21 cellular contexts compared by ENCODE assay signal in genomic region chrX:71166461-71166860, GRCh38. TPM values are rescaled to one million over a fixed set of nuclear protein-coding genes. Genes with fewer than 3 reads are reported as not detected.
DNase-seq lines count a peak whose midpoint lies in the region; ATAC-seq and TF ChIP-seq lines count a peak whose summit lies in the region.
"Had no signal": no experiment of that assay in that cellular context is flagged by ENCODE, and none has a peak within 500 bp of the region (broad histone marks: within the 10 kb centered on the region; RNA-seq: fewer than 3 reads in every experiment).

No MANE protein-coding gene starts in this region.

- TF ChIP-seq POLR2A in lower leg skin (IDR thresholded peaks at IDR 0.05), result no peak

- DNase-seq in globus pallidus (ENCODE audit: low spot score) (peak; percentile 71), pons (ENCODE audit: low spot score) (peak; percentile 69), lower leg skin (ENCODE audit: low spot score in 2 of 2) (no peak), NCI-H1417 (lab: John Stamatoyannopoulos, UW) (no peak)
- no peak for DNase-seq in activated naive CD4-positive, alpha-beta T cell treated with anti-CD3 and anti-CD28 coated beads, Interleukin-2, amount 50 U/mL, for 72 hours (ENCODE audit: low spot score in 2 of 2)
- DNase-seq: AML-193; CD4-positive, CD25-positive, alpha-beta regulatory T cell; CD8-positive, alpha-beta memory T cell; COR-L47; DMS 273 treated with DMSO at 0.1 percent for 48 hours; DMS53; DND-41; EL; GOT3; H7; HFFc6; IMR-90 had no signal

- H3K4me3 ChIP-seq in lower leg skin (ENCODE audit: low read depth, poor library complexity, severe bottlenecking), result no peak overlapping the region
- H3K4me3 ChIP-seq: K562 had no signal

- no peak overlapping the region for H3K27ac Mint-ChIP-seq in activated naive CD4-positive, alpha-beta T cell treated with anti-CD3 and anti-CD28 coated beads, Interleukin-2, amount 50 U/mL, for 72 hours
- H3K27ac Mint-ChIP-seq: CD4-positive, CD25-positive, alpha-beta regulatory T cell; HFFc6 had no signal

- 77 to 90% methylated on average over 6 of the region's 6 CpGs for WGBS in lower leg skin, 2 donors

- intact Hi-C loops in lower leg skin (cut with DNase I; ENCODE audit: low total_unique reads), result no loop called here

- peak overlapping the region; percentile 91 for H3K27ac ChIP-seq in angular gyrus (ENCODE audit: low read depth, low read length)

- ATAC-seq in activated naive CD4-positive, alpha-beta T cell treated with anti-CD3 and anti-CD28 coated beads, Interleukin-2, amount 50 U/mL, for 72 hours, result no peak
- no peak for ATAC-seq in GM21576 (IDR thresholded peaks at IDR 0.05; ENCODE audit: unreplicated experiment)
- ATAC-seq: HCT116, K562 had no signal

- TF ChIP-seq CTCF in lower leg skin (IDR thresholded peaks at IDR 0.05), result no peak

- no peaks in the 10 kb centered on the region for H3K36me3 Mint-ChIP-seq in activated naive CD4-positive, alpha-beta T cell treated with anti-CD3 and anti-CD28 coated beads, Interleukin-2, amount 50 U/mL, for 72 hours

- no peaks in the 10 kb centered on the region for H3K9me3 Mint-ChIP-seq in activated naive CD4-positive, alpha-beta T cell treated with anti-CD3 and anti-CD28 coated beads, Interleukin-2, amount 50 U/mL, for 72 hours
- H3K9me3 Mint-ChIP-seq: CD4-positive, CD25-positive, alpha-beta regulatory T cell; CD8-positive, alpha-beta memory T cell; HFFc6 had no signal

RNA-seq across cellular contexts. Expression of gene NLGN3, which starts 21.8 kb away (rescaled TPM):
- total RNA-seq in lower leg skin, result under 1 TPM; 0.21 to 0.52 (median 0.43) TPM
- 1 to 10 TPM; 2.1 to 3.6 TPM for total RNA-seq in activated naive CD4-positive, alpha-beta T cell treated with anti-CD3 and anti-CD28 coated beads, Interleukin-2, amount 50 U/mL, for 72 hours

RNA-seq across cellular contexts. Expression of gene MED12, which starts 48.1 kb away (rescaled TPM):
- 10 to 100 TPM; 27.3 to 42.9 (median 31.7) TPM for total RNA-seq in lower leg skin
- 10 to 100 TPM; 57.5 to 86.5 TPM for total RNA-seq in activated naive CD4-positive, alpha-beta T cell treated with anti-CD3 and anti-CD28 coated beads, Interleukin-2, amount 50 U/mL, for 72 hours

RNA-seq across cellular contexts. Expression of gene IL2RG, which starts 55.1 kb away (rescaled TPM):
- total RNA-seq in lower leg skin, result 10 to 100 TPM in 2 of 4 donors, 1 to 10 TPM in 2; 7.0 to 19.8 (median 10.6) TPM
- total RNA-seq in activated naive CD4-positive, alpha-beta T cell treated with anti-CD3 and anti-CD28 coated beads, Interleukin-2, amount 50 U/mL, for 72 hours, result 100 to 1,000 TPM; 164 to 349 TPM
- total RNA-seq: H7, IMR-90 had no signal

RNA-seq across cellular contexts. Expression of gene GJB1, which starts 56.6 kb away (rescaled TPM):
- total RNA-seq in lower leg skin, result 1 to 10 TPM in 2 of 4 donors, under 1 TPM in 2; 0.19 to 2.4 (median 1.5) TPM
- under 1 TPM in 1 of 2 donors, not detected in 1; 0.16 TPM for total RNA-seq in activated naive CD4-positive, alpha-beta T cell treated with anti-CD3 and anti-CD28 coated beads, Interleukin-2, amount 50 U/mL, for 72 hours
- total RNA-seq: CD4-positive, CD25-positive, alpha-beta regulatory T cell; CD8-positive, alpha-beta memory T cell; HFFc6; IMR-90 had no signal

RNA-seq across cellular contexts. Expression of gene CXorf65, which starts 59.9 kb away (rescaled TPM):
- 1 to 10 TPM in 1 of 4 donors, not detected in 3; 1.9 TPM for total RNA-seq in lower leg skin
- 10 to 100 TPM in 1 of 2 donors, 1 to 10 TPM in 1; 7.5 to 20.7 TPM for total RNA-seq in activated naive CD4-positive, alpha-beta T cell treated with anti-CD3 and anti-CD28 coated beads, Interleukin-2, amount 50 U/mL, for 72 hours
- total RNA-seq: HFFc6, IMR-90 had no signal

Comparison
In these comparisons a context has a peak if more than half of its experiments do, and no peak if none do; other contexts are left out.
1. DNase-seq: peak in globus pallidus (single experiment) and pons (single experiment); none in lower leg skin (0 of 2), activated naive CD4-positive, alpha-beta T cell treated with anti-CD3 and anti-CD28 coated beads, Interleukin-2, amount 50 U/mL, for 72 hours (0 of 2) and NCI-H1417 (0 of 3).
2. RNA of gene IL2RG, which starts 55.1 kb away (total RNA-seq): 164 to 349 TPM in activated naive CD4-positive, alpha-beta T cell treated with anti-CD3 and anti-CD28 coated beads, Interleukin-2, amount 50 U/mL, for 72 hours; 7.0 to 19.8 TPM in lower leg skin; every median in the first group is over 4 times any median in the second.